Comparison of ENCODE assay signal across 18 cellular contexts in genomic region chr2:54808642-54809041, GRCh38.
DNase-seq lines count a peak whose midpoint lies in the region; ATAC-seq and TF ChIP-seq lines count a peak whose summit lies in the region.
"Had no signal": no experiment of that assay in that cellular context is flagged by ENCODE, and none has a peak within 500 bp of the region (broad histone marks: within the 10 kb centered on the region; RNA-seq: fewer than 3 reads in every experiment).

No MANE protein-coding gene starts in this region.

- no peak overlapping the region for H4K8ac ChIP-seq in mesenchymal stem cell (ENCODE audit: low read length)

- 21 to 27% methylated on average over 1 of the region's 1 CpG for WGBS in GM23248 (ENCODE audit: low coverage in 1 of 2, low lambda C conversion rate in 2 of 2, missing lambda C conversion rate in 2 of 2), 2 experiments
- WGBS in mesenchymal stem cell, result 100% methylated on average over 1 of the region's 1 CpG

- no peak overlapping the region for H4K91ac ChIP-seq in mesenchymal stem cell (ENCODE audit: low read length)

- no peak overlapping the region for H3K23ac ChIP-seq in mesenchymal stem cell (ENCODE audit: low read length in 2 of 2)

- peaks cover 9% of the 10 kb centered on the region for H3K27me3 Mint-ChIP-seq in activated CD4-positive, alpha-beta T cell treated with anti-CD3 and anti-CD28 coated beads for 36 hours

- H3K27ac ChIP-seq in GM23248 (no peak overlapping the region), mesenchymal stem cell (ENCODE audit: low read length, poor library complexity, severe bottlenecking) (no peak overlapping the region)
- H3K27ac ChIP-seq: KMS-11, PC-9, SJSA1 had no signal

- no peaks in the 10 kb centered on the region for H4K20me1 ChIP-seq in GM23248 (ENCODE audit: insufficient read depth)

- H3K4ac ChIP-seq in mesenchymal stem cell (ENCODE audit: low read depth in 1 of 2, low read length in 2 of 2), result no peak overlapping the region

- DNase-seq in AG08395 (ENCODE audit: low spot score) (peak; percentile 19), GM23248 (peak; percentile 52), epithelial cell of esophagus (ENCODE audit: low read depth) (peak; percentile 41), mesenchymal stem cell (peak; percentile 14), OCI-M2 (lab: John Stamatoyannopoulos, UW; ENCODE audit: unreplicated experiment) (no peak), MG63 (no peak)
- DNase-seq in activated CD4-positive, alpha-beta T cell treated with anti-CD3 and anti-CD28 coated beads for 36 hours, result no peak
- DNase-seq: COR-L47, DMS153, NCI-H1092, NCI-H2081 treated with DMSO at 0.1 percent for 48 hours, NCI-H510A, NCI-H774, PC-9 had no signal

- H2AFZ ChIP-seq in GM23248 (no peak overlapping the region), mesenchymal stem cell (ENCODE audit: low read depth, low read length) (no peak overlapping the region)
- H2AFZ ChIP-seq: GM23338, PC-9 had no signal

- no peaks in the 10 kb centered on the region for H3K79me2 ChIP-seq in GM23248 (ENCODE audit: insufficient read depth)

- no peaks in the 10 kb centered on the region for H3K4me1 Mint-ChIP-seq in activated CD4-positive, alpha-beta T cell treated with anti-CD3 and anti-CD28 coated beads for 36 hours

- no peak overlapping the region for H2BK12ac ChIP-seq in mesenchymal stem cell (ENCODE audit: low read length in 2 of 2)

- peaks cover 3% of the 10 kb centered on the region; the same call in 1 of the 2 replicates for H3K9me2 ChIP-seq in GM23248 (ENCODE audit: insufficient read depth)

- H3K4me1 ChIP-seq in GM23248 (ENCODE audit: insufficient read depth), result peaks cover 20% of the 10 kb centered on the region
- no peaks in the 10 kb centered on the region for H3K4me1 ChIP-seq in mesenchymal stem cell (ENCODE audit: control insufficient read depth, insufficient read depth, low read depth, low read length)
- H3K4me1 ChIP-seq: SJSA1 had no signal

- CTCF ChIA-PET in activated CD4-positive, alpha-beta T cell treated with anti-CD3 and anti-CD28 coated beads for 36 hours (lab: Charles Lee), result no interaction called here

- no peak overlapping the region for H3K27ac Mint-ChIP-seq in activated CD4-positive, alpha-beta T cell treated with anti-CD3 and anti-CD28 coated beads for 36 hours
- H3K27ac Mint-ChIP-seq: GM23338 had no signal

- H2AK5ac ChIP-seq in mesenchymal stem cell (ENCODE audit: low read length, severe bottlenecking), result no peak overlapping the region

- no peaks in the 10 kb centered on the region for H3K9me3 ChIP-seq in GM23248 (ENCODE audit: low read depth)
- no peaks in the 10 kb centered on the region for H3K9me3 ChIP-seq in mesenchymal stem cell (ENCODE audit: control insufficient read depth, low read length)
- H3K9me3 ChIP-seq in MG63, result peaks cover 2% of the 10 kb centered on the region; the same call in 1 of the 2 replicates
- H3K9me3 ChIP-seq: SJSA1 had no signal

- H3K14ac ChIP-seq in mesenchymal stem cell (ENCODE audit: low read length in 2 of 2), result no peak overlapping the region

- H3K27me3 ChIP-seq in GM23248 (replicated peaks; ENCODE audit: insufficient read depth), result no peaks in the 10 kb centered on the region
- H3K27me3 ChIP-seq in mesenchymal stem cell (ENCODE audit: control insufficient read depth in 1 of 2, insufficient read depth in 1 of 2, low read length in 2 of 2), result no peaks in the 10 kb centered on the region
- H3K27me3 ChIP-seq in MG63, result no peaks in the 10 kb centered on the region
- H3K27me3 ChIP-seq: SJSA1 had no signal

- POLR2A ChIA-PET in activated CD4-positive, alpha-beta T cell treated with anti-CD3 and anti-CD28 coated beads for 36 hours (lab: Charles Lee), result no interaction called here

- H3K79me1 ChIP-seq in mesenchymal stem cell (replicated peaks; ENCODE audit: low read length, poor library complexity, severe bottlenecking), result no peaks in the 10 kb centered on the region

- no peak overlapping the region for H3K18ac ChIP-seq in mesenchymal stem cell (ENCODE audit: low read depth in 1 of 2, low read length in 2 of 2)

- no peak overlapping the region for H2BK5ac ChIP-seq in mesenchymal stem cell (ENCODE audit: low read depth, low read length, poor library complexity, severe bottlenecking)

- intact Hi-C loops in activated CD4-positive, alpha-beta T cell treated with anti-CD3 and anti-CD28 coated beads for 36 hours (cut with DNase I, micrococcal nuclease), result no loop called here

- no peak overlapping the region for H2BK15ac ChIP-seq in mesenchymal stem cell (ENCODE audit: low read depth, poor library complexity, severe bottlenecking)

- no peak for ATAC-seq in activated CD4-positive, alpha-beta T cell treated with anti-CD3 and anti-CD28 coated beads for 36 hours
- ATAC-seq in GM21737 (IDR thresholded peaks at IDR 0.05; ENCODE audit: unreplicated experiment), result no peak
- ATAC-seq: GM23338 had no signal

- H3K4me3 ChIP-seq in GM23248, result no peak overlapping the region
- no peak overlapping the region for H3K4me3 ChIP-seq in epithelial cell of esophagus (ENCODE audit: low read length)
- H3K4me3 ChIP-seq in mesenchymal stem cell (ENCODE audit: insufficient read depth in 1 of 2, low read depth in 1 of 2, low read length in 2 of 2), result no peak overlapping the region
- no peak overlapping the region for H3K4me3 ChIP-seq in MG63
- H3K4me3 ChIP-seq: GM23338, PC-9, SJSA1 had no signal

- in situ Hi-C loops in GM23248 (cut with MboI), result no loop called here

- H3K4me2 ChIP-seq in GM23248 (ENCODE audit: unreplicated experiment) (no peak overlapping the region), mesenchymal stem cell (ENCODE audit: low read length, poor library complexity, severe bottlenecking) (no peak overlapping the region)
- H3K4me2 ChIP-seq: GM23338, KMS-11, PC-9 had no signal

- no peaks in the 10 kb centered on the region for H3K36me3 ChIP-seq in GM23248 (ENCODE audit: low read depth)
- no peaks in the 10 kb centered on the region for H3K36me3 ChIP-seq in mesenchymal stem cell (ENCODE audit: control insufficient read depth in 1 of 2, insufficient read depth in 2 of 2, low read depth in 1 of 2, low read length in 2 of 2)
- H3K36me3 ChIP-seq in MG63, result no peaks in the 10 kb centered on the region
- H3K36me3 ChIP-seq: SJSA1 had no signal

- H3K9me3 Mint-ChIP-seq in activated CD4-positive, alpha-beta T cell treated with anti-CD3 and anti-CD28 coated beads for 36 hours (ENCODE audit: low read depth), result peaks cover 6% of the 10 kb centered on the region
- H3K9me3 Mint-ChIP-seq: GM23338 had no signal

- TF ChIP-seq CTCF in epithelial cell of esophagus (IDR thresholded peaks at IDR 0.05; ENCODE audit: insufficient read depth, low read depth, low read length, missing control alignments), result no peak

- peaks cover 13% of the 10 kb centered on the region; the same call in 1 of the 2 replicates for H3F3A ChIP-seq in GM23248 (ENCODE audit: insufficient read depth)

- H2BK120ac ChIP-seq in mesenchymal stem cell (ENCODE audit: low read depth, low read length), result no peak overlapping the region

- H3K9ac ChIP-seq in GM23248 (no peak overlapping the region), mesenchymal stem cell (ENCODE audit: low read length) (no peak overlapping the region)
- H3K9ac ChIP-seq: KMS-11 had no signal

- no peak overlapping the region for H3K4me3 Mint-ChIP-seq in activated CD4-positive, alpha-beta T cell treated with anti-CD3 and anti-CD28 coated beads for 36 hours
- H3K4me3 Mint-ChIP-seq: GM23338 had no signal

- H3K36me3 Mint-ChIP-seq in activated CD4-positive, alpha-beta T cell treated with anti-CD3 and anti-CD28 coated beads for 36 hours (ENCODE audit: low read depth), result no peaks in the 10 kb centered on the region

Comparison
In these comparisons a context has a peak if more than half of its experiments do, and no peak if none do; other contexts are left out.
1. DNase-seq: peak in AG08395 (single experiment), GM23248 (single experiment), epithelial cell of esophagus (single experiment) and mesenchymal stem cell (single experiment); none in OCI-M2 (single experiment), MG63 (single experiment) and activated CD4-positive, alpha-beta T cell treated with anti-CD3 and anti-CD28 coated beads for 36 hours (single experiment).